ENCODE assay signal across 11 cellular contexts in the genomic region with DNA sequence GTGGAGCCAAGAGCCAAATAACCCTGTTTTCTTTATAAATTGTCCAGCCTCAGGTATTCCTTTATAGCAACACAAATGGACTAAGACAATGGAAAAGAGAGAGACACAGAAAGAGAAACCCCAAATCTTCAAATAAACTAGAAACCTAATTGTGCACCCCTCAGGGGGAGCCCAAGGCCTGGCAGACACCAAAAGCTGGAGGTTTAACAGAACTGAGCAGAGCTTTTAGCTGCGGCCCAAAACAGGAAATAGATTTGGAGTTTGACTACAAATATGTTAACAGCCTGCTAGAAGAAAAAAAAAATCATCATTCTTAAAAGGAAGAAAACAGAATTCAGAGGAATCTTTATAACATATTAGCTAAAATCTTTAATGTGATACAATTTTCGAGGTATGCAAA.
"Had no signal": no experiment of that assay in that cellular context is flagged by ENCODE, and none has a peak within 500 bp of the region (broad histone marks: within the 10 kb centered on the region; RNA-seq: fewer than 3 reads in every experiment).

No MANE protein-coding gene starts in this region.

- H3K9me3 ChIP-seq: HAP-1 had no signal

- H3K36me3 ChIP-seq: HAP-1 had no signal

- H3K27ac Mint-ChIP-seq: IgD-negative memory B cell had no signal

- H3K27ac ChIP-seq: GM23248, HL-60, KMS-11 had no signal

- ATAC-seq: HCT116, HepG2 had no signal

- H3K9me3 Mint-ChIP-seq: HFFc6, IgD-negative memory B cell had no signal

- DNase-seq: GM23248, GOT3, H7, HFFc6, KBM-7 had no signal

- H3K4me1 ChIP-seq: HAP-1 had no signal

- H3K4me1 Mint-ChIP-seq: IgD-negative memory B cell had no signal

- H3K4me3 ChIP-seq: GM23248, HAP-1 had no signal

- H3K36me3 Mint-ChIP-seq: IgD-negative memory B cell had no signal

- H3K27me3 Mint-ChIP-seq: IgD-negative memory B cell had no signal

- H3K4me3 Mint-ChIP-seq: HFFc6, IgD-negative memory B cell had no signal
